In genomic region chr9:13151489-13151888, GRCh38 we compare ENCODE assay signal across 25 cellular contexts.
"Had no signal": no experiment of that assay in that cellular context is flagged by ENCODE, and none has a peak within 500 bp of the region (broad histone marks: within the 10 kb centered on the region; RNA-seq: fewer than 3 reads in every experiment).

No MANE protein-coding gene starts in this region.

- H3K27me3 ChIP-seq: Peyer's patch, SJSA1 had no signal

- H3K4me1 ChIP-seq: Peyer's patch, SJSA1 had no signal

- H3K9me3 ChIP-seq: Peyer's patch, SJSA1 had no signal

- H3K27ac ChIP-seq: PC-9, Peyer's patch, SJSA1, SK-N-MC had no signal

- H3K36me3 ChIP-seq: Peyer's patch, SJSA1 had no signal

- H3K4me3 ChIP-seq: PC-9, Peyer's patch, SJSA1, SK-N-MC had no signal

- ATAC-seq: HepG2 had no signal

- DNase-seq: IMR-90, Kasumi-1, KG1, MM.1S, NCI-H1105, NCI-H1417, NCI-H1436 treated with DMSO at 0.1 percent for 48 hours, NCI-H1694 treated with DMSO at 0.1 percent for 48 hours, NCI-H1930, NCI-H2081, NCI-H2107, NCI-H2227 treated with DMSO at 0.1 percent for 48 hours, NCI-H446, NCI-H510A, NCI-H524 treated with DMSO at 0.1 percent for 48 hours, NCI-H69, NCI-H774, PC-9, Peyer's patch, Right ventricle myocardium superior, RPMI8226, SIG-M5 had no signal
